3 cellular contexts compared by ENCODE assay signal in the genomic region with DNA sequence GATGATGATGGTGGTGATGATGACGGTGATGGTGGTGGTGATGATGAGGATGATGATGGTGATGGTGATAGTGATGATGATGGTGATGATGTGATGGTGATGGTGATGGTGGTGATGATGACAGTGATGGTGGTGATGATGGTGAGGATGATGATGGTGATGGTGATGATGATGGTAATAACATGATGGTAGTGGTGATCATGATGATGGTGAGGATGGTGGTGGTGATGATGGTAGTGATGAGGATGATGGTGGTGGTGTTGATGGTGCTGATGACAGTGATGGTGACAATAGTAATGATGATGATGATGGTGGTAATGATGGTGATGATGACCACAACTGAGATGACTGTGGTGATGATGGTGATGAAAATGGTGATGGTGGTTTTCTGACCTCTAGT.
TF ChIP-seq lines count a peak whose summit lies in the region.

No MANE protein-coding gene starts in this region.

TF ChIP-seq in GM12891, 5 proteins besides CTCF, POLR2A, EP300 and RAD21:
- TF ChIP-seq SPI1 (IDR thresholded peaks at IDR 0.05; ENCODE audit: low read depth, low read length) (no peak), PAX5 (IDR thresholded peaks at IDR 0.05; ENCODE audit: insufficient read depth, low read length, severe bottlenecking) (no peak), POLR2AphosphoS5 (IDR thresholded peaks at IDR 0.05; ENCODE audit: low read depth, low read length) (no peak), POU2F2 (IDR thresholded peaks at IDR 0.05; ENCODE audit: low read depth, low read length) (no peak), TAF1 (IDR thresholded peaks at IDR 0.05; ENCODE audit: low read depth, low read length) (no peak)
TF ChIP-seq in GM12891: peak in this region for 0.

TF ChIP-seq in HEK293, 187 proteins besides CTCF, POLR2A, EP300 and RAD21 (continues in another document):
- TF ChIP-seq OVOL3 (tag by site-specific recombination; IDR thresholded peaks at IDR 0.05) (no peak), ZNF169 (tag by site-specific recombination; IDR thresholded peaks at IDR 0.05) (no peak), ZNF514 (tag by site-specific recombination; IDR thresholded peaks at IDR 0.05) (0 out of 2 replicates have a peak, but pooled peaks have one; percentile 47), ZBTB8A (tag by site-specific recombination; IDR thresholded peaks at IDR 0.05) (no peak), ZNF501 (tag by site-specific recombination; IDR thresholded peaks at IDR 0.05) (no peak), ZNF624 (tag by site-specific recombination; IDR thresholded peaks at IDR 0.05) (no peak), HOXC10 (CRISPR knock-in tag; IDR thresholded peaks at IDR 0.05) (no peak), SP7 (tag by site-specific recombination; IDR thresholded peaks at IDR 0.05) (no peak), ZNF433 (tag by site-specific recombination; IDR thresholded peaks at IDR 0.05; ENCODE audit: low read depth) (no peak), ZNF112 (tag by site-specific recombination; IDR thresholded peaks at IDR 0.05) (no peak), GLI2 (tag by site-specific recombination; IDR thresholded peaks at IDR 0.05; ENCODE audit: borderline replicate concordance, low read depth) (no peak), ZNF146 (tag by site-specific recombination; IDR thresholded peaks at IDR 0.05) (0 out of 2 replicates have a peak, but pooled peaks have one; percentile 6), YY1 (tag by site-specific recombination; IDR thresholded peaks at IDR 0.05) (no peak), ZNF16 (tag by site-specific recombination; IDR thresholded peaks at IDR 0.05; ENCODE audit: low read depth) (no peak), ZNF610 (tag by site-specific recombination; IDR thresholded peaks at IDR 0.05; ENCODE audit: borderline replicate concordance) (no peak), ZNF10 (tag by site-specific recombination; IDR thresholded peaks at IDR 0.05) (no peak), ZNF239 (tag by site-specific recombination; IDR thresholded peaks at IDR 0.05) (no peak), ZNF837 (tag by site-specific recombination; IDR thresholded peaks at IDR 0.05) (no peak), YY2 (tag by site-specific recombination; IDR thresholded peaks at IDR 0.05) (0 out of 2 replicates have a peak, but pooled peaks have one; percentile 19), ZBTB48 (tag by site-specific recombination; IDR thresholded peaks at IDR 0.05) (no peak), ZNF776 (tag by site-specific recombination; IDR thresholded peaks at IDR 0.05; ENCODE audit: borderline replicate concordance) (peak; percentile 80; the same call in 1 of the 2 replicates), TCF7L2 (IDR thresholded peaks at IDR 0.05; ENCODE audit: borderline replicate concordance, low read depth, low read length) (no peak)
- TF ChIP-seq, protein P1, sequence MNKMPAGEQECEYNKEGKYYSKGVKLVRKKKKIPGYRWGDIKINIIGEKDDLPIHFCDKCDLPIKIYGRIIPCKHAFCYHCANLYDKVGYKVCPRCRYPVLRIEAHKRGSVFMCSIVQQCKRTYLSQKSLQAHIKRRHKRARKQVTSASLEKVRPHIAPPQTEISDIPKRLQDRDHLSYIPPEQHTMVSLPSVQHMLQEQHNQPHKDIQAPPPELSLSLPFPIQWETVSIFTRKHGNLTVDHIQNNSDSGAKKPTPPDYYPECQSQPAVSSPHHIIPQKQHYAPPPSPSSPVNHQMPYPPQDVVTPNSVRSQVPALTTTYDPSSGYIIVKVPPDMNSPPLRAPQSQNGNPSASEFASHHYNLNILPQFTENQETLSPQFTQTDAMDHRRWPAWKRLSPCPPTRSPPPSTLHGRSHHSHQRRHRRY (tag by site-specific recombination; IDR thresholded peaks at IDR 0.05), result no peak
- TF ChIP-seq, protein P2, sequence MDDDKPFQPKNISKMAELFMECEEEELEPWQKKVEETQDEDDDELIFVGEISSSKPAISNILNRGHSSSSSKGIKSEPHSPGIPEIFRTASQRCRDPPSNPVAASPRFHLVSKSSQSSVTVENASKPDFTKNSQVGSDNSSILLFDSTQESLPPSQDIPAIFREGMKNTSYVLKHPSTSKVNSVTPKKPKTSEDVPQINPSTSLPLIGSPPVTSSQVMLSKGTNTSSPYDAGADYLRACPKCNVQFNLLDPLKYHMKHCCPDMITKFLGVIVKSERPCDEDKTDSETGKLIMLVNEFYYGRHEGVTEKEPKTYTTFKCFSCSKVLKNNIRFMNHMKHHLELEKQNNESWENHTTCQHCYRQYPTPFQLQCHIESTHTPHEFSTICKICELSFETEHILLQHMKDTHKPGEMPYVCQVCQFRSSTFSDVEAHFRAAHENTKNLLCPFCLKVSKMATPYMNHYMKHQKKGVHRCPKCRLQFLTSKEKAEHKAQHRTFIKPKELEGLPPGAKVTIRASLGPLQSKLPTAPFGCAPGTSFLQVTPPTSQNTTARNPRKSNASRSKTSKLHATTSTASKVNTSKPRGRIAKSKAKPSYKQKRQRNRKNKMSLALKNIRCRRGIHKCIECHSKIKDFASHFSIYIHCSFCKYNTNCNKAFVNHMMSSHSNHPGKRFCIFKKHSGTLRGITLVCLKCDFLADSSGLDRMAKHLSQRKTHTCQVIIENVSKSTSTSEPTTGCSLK (tag by site-specific recombination; IDR thresholded peaks at IDR 0.05), result peak; percentile 93; the same call in 1 of the 2 replicates
- TF ChIP-seq, protein P3, sequence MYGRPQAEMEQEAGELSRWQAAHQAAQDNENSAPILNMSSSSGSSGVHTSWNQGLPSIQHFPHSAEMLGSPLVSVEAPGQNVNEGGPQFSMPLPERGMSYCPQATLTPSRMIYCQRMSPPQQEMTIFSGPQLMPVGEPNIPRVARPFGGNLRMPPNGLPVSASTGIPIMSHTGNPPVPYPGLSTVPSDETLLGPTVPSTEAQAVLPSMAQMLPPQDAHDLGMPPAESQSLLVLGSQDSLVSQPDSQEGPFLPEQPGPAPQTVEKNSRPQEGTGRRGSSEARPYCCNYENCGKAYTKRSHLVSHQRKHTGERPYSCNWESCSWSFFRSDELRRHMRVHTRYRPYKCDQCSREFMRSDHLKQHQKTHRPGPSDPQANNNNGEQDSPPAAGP (tag by site-specific recombination; IDR thresholded peaks at IDR 0.05), result no peak

TF ChIP-seq in K562, 482 proteins besides CTCF, POLR2A, EP300 and RAD21:
- TF ChIP-seq ATF1 (CRISPR knock-in tag; IDR thresholded peaks at IDR 0.05) (no peak), ATF1 (tag; IDR thresholded peaks at IDR 0.05) (peak; percentile 30; the same call in 1 of the 2 replicates), ZBTB1 (CRISPR knock-in tag; IDR thresholded peaks at IDR 0.05; ENCODE audit: borderline replicate concordance, low read depth) (no peak), HDAC1 (IDR thresholded peaks at IDR 0.05) (0 out of 4 replicates have a peak, but pooled peaks of 1 of the 2 experiments have one; percentile 43), EHMT2 (IDR thresholded peaks at IDR 0.05) (peak; percentile 11; the same call in 1 of the 2 replicates)
- TF ChIP-seq, protein P4, sequence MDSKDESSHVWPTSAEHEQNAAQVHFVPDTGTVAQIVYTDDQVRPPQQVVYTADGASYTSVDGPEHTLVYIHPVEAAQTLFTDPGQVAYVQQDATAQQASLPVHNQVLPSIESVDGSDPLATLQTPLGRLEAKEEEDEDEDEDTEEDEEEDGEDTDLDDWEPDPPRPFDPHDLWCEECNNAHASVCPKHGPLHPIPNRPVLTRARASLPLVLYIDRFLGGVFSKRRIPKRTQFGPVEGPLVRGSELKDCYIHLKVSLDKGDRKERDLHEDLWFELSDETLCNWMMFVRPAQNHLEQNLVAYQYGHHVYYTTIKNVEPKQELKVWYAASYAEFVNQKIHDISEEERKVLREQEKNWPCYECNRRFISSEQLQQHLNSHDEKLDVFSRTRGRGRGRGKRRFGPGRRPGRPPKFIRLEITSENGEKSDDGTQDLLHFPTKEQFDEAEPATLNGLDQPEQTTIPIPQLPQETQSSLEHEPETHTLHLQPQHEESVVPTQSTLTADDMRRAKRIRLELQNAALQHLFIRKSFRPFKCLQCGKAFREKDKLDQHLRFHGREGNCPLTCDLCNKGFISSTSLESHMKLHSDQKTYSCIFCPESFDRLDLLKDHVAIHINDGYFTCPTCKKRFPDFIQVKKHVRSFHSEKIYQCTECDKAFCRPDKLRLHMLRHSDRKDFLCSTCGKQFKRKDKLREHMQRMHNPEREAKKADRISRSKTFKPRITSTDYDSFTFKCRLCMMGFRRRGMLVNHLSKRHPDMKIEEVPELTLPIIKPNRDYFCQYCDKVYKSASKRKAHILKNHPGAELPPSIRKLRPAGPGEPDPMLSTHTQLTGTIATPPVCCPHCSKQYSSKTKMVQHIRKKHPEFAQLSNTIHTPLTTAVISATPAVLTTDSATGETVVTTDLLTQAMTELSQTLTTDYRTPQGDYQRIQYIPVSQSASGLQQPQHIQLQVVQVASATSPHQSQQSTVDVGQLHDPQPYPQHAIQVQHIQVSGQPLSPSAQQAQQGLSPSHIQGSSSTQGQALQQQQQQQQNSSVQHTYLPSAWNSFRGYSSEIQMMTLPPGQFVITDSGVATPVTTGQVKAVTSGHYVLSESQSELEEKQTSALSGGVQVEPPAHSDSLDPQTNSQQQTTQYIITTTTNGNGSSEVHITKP (IDR thresholded peaks at IDR 0.05; ENCODE audit: partially characterized antibody), result no peak
- TF ChIP-seq, protein P5, sequence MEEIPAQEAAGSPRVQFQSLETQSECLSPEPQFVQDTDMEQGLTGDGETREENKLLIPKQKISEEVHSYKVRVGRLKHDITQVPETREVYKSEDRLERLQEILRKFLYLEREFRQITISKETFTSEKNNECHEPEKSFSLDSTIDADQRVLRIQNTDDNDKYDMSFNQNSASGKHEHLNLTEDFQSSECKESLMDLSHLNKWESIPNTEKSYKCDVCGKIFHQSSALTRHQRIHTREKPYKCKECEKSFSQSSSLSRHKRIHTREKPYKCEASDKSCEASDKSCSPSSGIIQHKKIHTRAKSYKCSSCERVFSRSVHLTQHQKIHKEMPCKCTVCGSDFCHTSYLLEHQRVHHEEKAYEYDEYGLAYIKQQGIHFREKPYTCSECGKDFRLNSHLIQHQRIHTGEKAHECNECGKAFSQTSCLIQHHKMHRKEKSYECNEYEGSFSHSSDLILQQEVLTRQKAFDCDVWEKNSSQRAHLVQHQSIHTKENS (CRISPR knock-in tag; IDR thresholded peaks at IDR 0.05), result no peak
